ENCODE assay signal across 21 cellular contexts in the genomic region with DNA sequence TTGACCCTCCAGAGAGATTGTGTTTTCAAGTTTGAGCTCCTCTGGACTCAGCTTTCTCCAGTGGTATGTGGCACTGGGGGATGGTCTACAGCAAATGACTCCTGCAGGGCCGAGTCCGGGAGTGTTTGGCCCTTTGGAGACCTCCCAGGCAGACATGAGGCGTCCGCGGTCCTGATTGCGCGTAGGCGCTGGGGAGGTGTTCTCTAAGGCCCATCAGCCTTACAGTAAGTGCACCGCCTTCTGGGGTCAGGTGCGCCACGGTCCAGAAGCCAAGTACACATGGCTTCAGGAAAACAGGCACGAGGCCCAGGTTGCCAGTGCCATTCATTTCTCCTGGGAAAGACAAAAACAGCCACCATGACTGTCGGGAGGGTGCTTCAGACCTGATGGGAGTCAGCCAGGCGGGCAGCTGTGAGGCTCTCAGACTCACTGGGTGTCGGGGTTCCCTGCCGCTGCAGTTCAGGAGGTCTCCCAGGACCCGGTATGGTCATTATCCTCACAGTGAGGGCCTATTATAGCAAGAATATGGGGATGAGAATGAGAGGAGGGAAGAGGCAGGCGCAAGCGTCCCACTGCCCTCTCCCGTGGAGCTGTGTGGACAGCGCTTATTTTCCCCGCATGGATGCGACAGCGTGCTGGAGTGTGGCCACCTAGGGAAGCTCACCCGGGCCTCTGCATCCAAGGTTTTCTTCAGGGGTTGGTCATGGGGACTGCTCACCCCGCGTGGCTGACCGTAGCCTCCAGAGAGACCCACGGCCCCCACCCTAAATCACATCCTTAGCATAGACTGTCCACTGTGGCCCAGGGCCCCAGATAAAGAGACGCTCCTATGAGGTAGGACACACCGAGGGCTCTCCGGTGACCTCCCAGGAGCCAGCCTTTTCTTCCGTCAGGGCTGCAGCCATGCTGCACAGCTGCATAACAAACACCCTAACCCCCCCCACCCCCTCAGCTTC. TPM values are rescaled to one million over a fixed set of nuclear protein-coding genes. Genes with fewer than 3 reads are reported as not detected.
DNase-seq lines count a peak whose midpoint lies in the region; ATAC-seq and TF ChIP-seq lines count a peak whose summit lies in the region.
"Had no signal": no experiment of that assay in that cellular context is flagged by ENCODE, and none has a peak within 500 bp of the region (broad histone marks: within the 10 kb centered on the region; RNA-seq: fewer than 3 reads in every experiment).

No MANE protein-coding gene starts in this region.

- H3K27ac ChIP-seq in right cardiac atrium (ENCODE audit: low read length) (no peak overlapping the region), esophagus muscularis mucosa (replicated peaks in 1 of 4) (peak overlapping the region; percentile 21 to 55 (median 48)), osteoblast (ENCODE audit: low read depth, low read length) (no peak overlapping the region), vagina (peak overlapping the region; percentile 14)

- H3K4me1 ChIP-seq in right cardiac atrium (ENCODE audit: control insufficient read depth, insufficient read depth, low read length) = no peaks in the 10 kb centered on the region
- peaks cover 2 to 35% (median 27%) of the 10 kb centered on the region in 4 donors for H3K4me1 ChIP-seq in esophagus muscularis mucosa
- peaks cover 14% of the 10 kb centered on the region for H3K4me1 ChIP-seq in osteoblast (ENCODE audit: insufficient read depth, low read length)
- peaks cover 8% of the 10 kb centered on the region for H3K4me1 ChIP-seq in vagina

- intact Hi-C loops in right cardiac atrium (cut with DNase I) = loop anchor here in 1 of 4 donors (10.0 kb wide), 1 partner anchor 123 kb away; no protein-coding TSS in a partner anchor
- intact Hi-C loops in Right ventricle myocardium superior (cut with DNase I) = loop anchor here (10.0 kb wide), 1 partner anchor 123 kb away; no protein-coding TSS in a partner anchor
- intact Hi-C loops in esophagus muscularis mucosa (cut with DNase I) = loop anchor here (5.0 to 10.0 kb wide), 2 partner anchors 109 to 123 kb away; no protein-coding TSS in a partner anchor
- intact Hi-C loops in vagina (cut with DNase I) = loop anchor here (5.0 kb wide), 1 partner anchor 109 kb away; no protein-coding TSS in a partner anchor

- H3K9me3 ChIP-seq in right cardiac atrium (ENCODE audit: control insufficient read depth, low read length) = no peaks in the 10 kb centered on the region
- H3K9me3 ChIP-seq in esophagus muscularis mucosa = no peaks in the 10 kb centered on the region
- H3K9me3 ChIP-seq in osteoblast (ENCODE audit: low read depth, low read length) = no peaks in the 10 kb centered on the region
- no peaks in the 10 kb centered on the region for H3K9me3 ChIP-seq in vagina

- 89% methylated on average over 33 of the region's 33 CpGs for WGBS in right cardiac atrium
- 89% methylated on average over 23 of the region's 33 CpGs for WGBS in esophagus muscularis mucosa

- no peak for ATAC-seq in right cardiac atrium
- no peak for ATAC-seq in Right ventricle myocardium superior (ENCODE audit: poor library complexity)
- ATAC-seq: HCT116; natural killer cell; stimulated activated naive CD8-positive, alpha-beta T cell treated with anti-CD3 and anti-CD28 coated beads, Interleukin-15, Interleukin-2, amounts not matched to agents 100 U/mL and 50 U/mL, for 24 hours had no signal

- TF ChIP-seq POLR2A in esophagus muscularis mucosa (IDR thresholded peaks at IDR 0.05; ENCODE audit: low read depth) (no peak), vagina (IDR thresholded peaks at IDR 0.05) (no peak)

- no peaks in the 10 kb centered on the region for H3K79me2 ChIP-seq in osteoblast (ENCODE audit: insufficient read depth, low read length)

- DNase-seq in right cardiac atrium = peak; percentile 7 to 47 (median 46)
- no peak for DNase-seq in Right ventricle myocardium superior
- DNase-seq in esophagus muscularis mucosa (ENCODE audit: extremely low spot score) = no peak
- no peak for DNase-seq in osteoblast (ENCODE audit: insufficient read length, low spot score, missing footprints)
- no peak for DNase-seq in vagina (ENCODE audit: extremely low spot score in 2 of 2)
- no peak for DNase-seq in T-helper 1 cell
- no peak for DNase-seq in stimulated activated naive CD4-positive, alpha-beta T cell (lab: John Stamatoyannopoulos, UW)
- DNase-seq in HT-29 (ENCODE audit: low spot score) = no peak
- DNase-seq: ACHN; activated CD4-positive, alpha-beta T cell treated with anti-CD3 and anti-CD28 coated beads for 4 hours; activated naive CD4-positive, alpha-beta T cell; erythroblast; natural killer cell; NCI-H2029 treated with DMSO at 0.1 percent for 48 hours; NCI-H510A treated with DMSO at 0.1 percent for 48 hours; stimulated activated CD4-positive, alpha-beta T cell treated with anti-CD3 and anti-CD28 coated beads, Interleukin-15, amount 100 ng/mL, for 24 hours; stimulated activated naive CD8-positive, alpha-beta T cell treated with anti-CD3 and anti-CD28 coated beads, Interleukin-15, Interleukin-2, amounts not matched to agents 100 U/mL and 50 U/mL, for 24 hours had no signal

- peaks cover 5% of the 10 kb centered on the region for H4K20me1 ChIP-seq in osteoblast (ENCODE audit: insufficient read depth, low read length)

- no peak for TF ChIP-seq EP300 in esophagus muscularis mucosa (IDR thresholded peaks at IDR 0.05)

- no peak overlapping the region for H2AFZ ChIP-seq in osteoblast (ENCODE audit: low read length)

- H3K27me3 ChIP-seq in right cardiac atrium (ENCODE audit: control insufficient read depth, insufficient read depth) (no peaks in the 10 kb centered on the region), esophagus muscularis mucosa (no peaks in the 10 kb centered on the region), osteoblast (ENCODE audit: insufficient read depth, low read length) (no peaks in the 10 kb centered on the region), vagina (no peaks in the 10 kb centered on the region)

- peak overlapping the region; percentile 64 for H3K4me2 ChIP-seq in osteoblast (ENCODE audit: insufficient read depth, low read length)

- H3K36me3 ChIP-seq in esophagus muscularis mucosa (peaks cover 43 to 68% (median 52%) of the 10 kb centered on the region in 4 donors), osteoblast (ENCODE audit: insufficient read depth, low read length) (peaks cover 34% of the 10 kb centered on the region), vagina (peaks cover 0 to 51% of the 10 kb centered on the region in 2 donors)

- H3K4me3 ChIP-seq in right cardiac atrium (ENCODE audit: low read length) (no peak overlapping the region), esophagus muscularis mucosa (no peak overlapping the region), osteoblast (ENCODE audit: insufficient read depth, low read length) (no peak overlapping the region), vagina (no peak overlapping the region)
- H3K4me3 ChIP-seq: lung had no signal

- no peak for TF ChIP-seq CTCF in esophagus muscularis mucosa (IDR thresholded peaks at IDR 0.05)
- TF ChIP-seq CTCF in osteoblast (IDR thresholded peaks at IDR 0.05; ENCODE audit: extremely low read depth, low read depth, low read length) = no peak
- TF ChIP-seq CTCF in vagina (IDR thresholded peaks at IDR 0.05) = no peak

RNA-seq across cellular contexts. Expression of a gene that starts 21.8 kb away (rescaled TPM):
- total RNA-seq in right cardiac atrium = 10 to 100 TPM; 47.0 to 54.6 (median 49.9) TPM
- 28.8 TPM for polyA plus RNA-seq in right cardiac atrium
- total RNA-seq in Right ventricle myocardium superior = 28.1 TPM
- total RNA-seq in esophagus muscularis mucosa = 10 to 100 TPM in 1 of 4 donors, 1 to 10 TPM in 3; 4.5 to 11.6 (median 4.9) TPM
- total RNA-seq in osteoblast = 17.4 and 22.1 TPM in 2 replicates
- total RNA-seq in vagina = 7.4 TPM
- total RNA-seq in HT-29 (2014; rRNA removed; shearing (Covaris generic)) = not detected in 2 replicates
- total RNA-seq: CD8-positive, alpha-beta memory T cell; natural killer cell; SK-MEL-5 had no signal
- polyA plus RNA-seq: CD8-positive, alpha-beta memory T cell had no signal

RNA-seq across cellular contexts. Expression of a gene that starts 37.2 kb away (rescaled TPM):
- total RNA-seq in right cardiac atrium = under 1 TPM; 0.23 to 0.31 (median 0.26) TPM
- 0.05 TPM for polyA plus RNA-seq in right cardiac atrium
- total RNA-seq in Right ventricle myocardium superior = not detected
- total RNA-seq in esophagus muscularis mucosa = under 1 TPM; 0.13 to 0.42 (median 0.17) TPM
- under 0.01 and 0.36 TPM in 2 replicates for total RNA-seq in osteoblast
- total RNA-seq in vagina = 0.25 TPM
- 0.05 TPM in 1 of 2 replicates, not detected in the other for total RNA-seq in HT-29 (2014; rRNA removed; shearing (Covaris generic))
- total RNA-seq: CD8-positive, alpha-beta memory T cell; SK-MEL-5 had no signal
- polyA plus RNA-seq: CD8-positive, alpha-beta memory T cell had no signal

RNA-seq across cellular contexts. Expression of a gene that starts 44.7 kb away (rescaled TPM):
- total RNA-seq in right cardiac atrium (10 to 100 TPM; 62.4 to 74.1 (median 64.7) TPM), Right ventricle myocardium superior (69.5 TPM), esophagus muscularis mucosa (10 to 100 TPM; 39.9 to 74.7 (median 61.9) TPM), osteoblast (34.8 and 36.6 TPM in 2 replicates), vagina (60.4 TPM)
- polyA plus RNA-seq in right cardiac atrium = 62.7 TPM
- 221 and 224 TPM in 2 replicates for total RNA-seq in HT-29 (2014; rRNA removed; shearing (Covaris generic))

Comparison
In these comparisons a context has a peak if more than half of its experiments do, and no peak if none do; other contexts are left out.
1. DNase-seq: peak in right cardiac atrium (3 of 3); none in Right ventricle myocardium superior (single experiment), esophagus muscularis mucosa (single experiment), osteoblast (single experiment), vagina (0 of 2), T-helper 1 cell (0 of 5), stimulated activated naive CD4-positive, alpha-beta T cell (0 of 6) and HT-29 (single experiment).
2. H3K27ac ChIP-seq: peak in esophagus muscularis mucosa (4 of 4) and vagina (single experiment); none in right cardiac atrium (single experiment) and osteoblast (single experiment).